In genomic region chr11:69048056-69048717, GRCh38 we compare ENCODE assay signal across 9 cellular contexts. TPM values are rescaled to one million over a fixed set of nuclear protein-coding genes. Genes with fewer than 3 reads are reported as not detected.
DNase-seq lines count a peak whose midpoint lies in the region; ATAC-seq, FAIRE-seq and TF ChIP-seq lines count a peak whose summit lies in the region.
"Had no signal": no experiment of that assay in that cellular context is flagged by ENCODE, and none has a peak within 500 bp of the region (broad histone marks: within the 10 kb centered on the region; RNA-seq: fewer than 3 reads in every experiment).

No MANE protein-coding gene starts in this region.

- no peak overlapping the region for H3K9ac ChIP-seq in GM12878 (ENCODE audit: control insufficient read depth, insufficient read depth, low read length)

- in situ Hi-C loops in GM12878 (cut with MboI), result no loop called here

- intact Hi-C loops in GM12878 (cut with micrococcal nuclease; ENCODE audit: unreplicated experiment), result no loop called here

- no peak for FAIRE-seq in GM12878 (lab: Jason Lieb, UNC)

- ATAC-seq in HG03280 (IDR thresholded peaks at IDR 0.05; ENCODE audit: unreplicated experiment), result peak; percentile 8
- ATAC-seq in GM12878, result no peak
- no peak for ATAC-seq in GM18867 (IDR thresholded peaks at IDR 0.05; ENCODE audit: unreplicated experiment)
- no peak for ATAC-seq in GM21529 (IDR thresholded peaks at IDR 0.05; ENCODE audit: unreplicated experiment)
- no peak for ATAC-seq in HG03378 (IDR thresholded peaks at IDR 0.05; ENCODE audit: unreplicated experiment)

- no peak for TF ChIP-seq POLR2A in GM12878 (IDR thresholded peaks at IDR 0.05; ENCODE audit: low read depth, low read length)

- H3K9me3 ChIP-seq in GM12878 (replicated peaks; ENCODE audit: control insufficient read depth, insufficient read depth, low read length) (no peaks in the 10 kb centered on the region), mononuclear cell (ENCODE audit: low read depth, low read length) (no peaks in the 10 kb centered on the region)

- H2AFZ ChIP-seq in GM12878 (ENCODE audit: control insufficient read depth, low read depth, low read length), result peak overlapping the region; percentile 74

- H3K36me3 ChIP-seq in GM12878 (ENCODE audit: control insufficient read depth in 2 of 2, insufficient read depth in 2 of 2, low read length in 1 of 2), result no peaks in the 10 kb centered on the region; a peak in 1 of 4 replicates

- TF ChIP-seq EP300 in GM12878 (IDR thresholded peaks at IDR 0.05; ENCODE audit: borderline replicate concordance in 1 of 2, control insufficient read depth in 1 of 2, low read depth in 2 of 2, low read length in 2 of 2), result no peak

- POLR2A ChIA-PET in GM12878 (lab: Charles Lee), result interaction anchor here (1.0 to 1.2 kb wide), 2 partner anchors 144 to 204 kb away, joined by 4 read pairs; no protein-coding TSS in a partner anchor

- BruUV-seq in GM12878 (replicated peaks; lab: Mats Ljungman, UMichigan), result no TSS peak

- WGBS in GM12878 (ENCODE audit: insufficient coverage, insufficient replicate concordance, low lambda C conversion rate, missing lambda C conversion rate), result 18% methylated on average over 10 of the region's 10 CpGs

- H3K79me2 ChIP-seq in GM12878 (ENCODE audit: control insufficient read depth, insufficient read depth, low read length), result peaks cover 41% of the 10 kb centered on the region

- TF ChIP-seq CTCF in AG09309 (IDR thresholded peaks at IDR 0.05; ENCODE audit: control insufficient read depth, insufficient read depth, low read depth, low read length, missing control alignments), result no peak
- no peak for TF ChIP-seq CTCF in GM12878 (IDR thresholded peaks at IDR 0.05 in 2 of 3, conservative IDR thresholded peaks at IDR 0.05 in 1 of 3; ENCODE audit: control insufficient read depth in 2 of 3, extremely low read depth in 1 of 3, insufficient read depth in 1 of 3, low read depth in 3 of 3, low read length in 3 of 3)

- SMC1A ChIA-PET in GM12878 (lab: Charles Lee; ENCODE audit: uncharacterized antibody, unreplicated experiment), result no interaction called here

- H3K4me1 ChIP-seq in GM12878 (ENCODE audit: control insufficient read depth, insufficient read depth, low read length) (peaks cover 27% of the 10 kb centered on the region), mononuclear cell (ENCODE audit: insufficient read depth, low read length) (peaks cover 51% of the 10 kb centered on the region)

- no peaks in the 10 kb centered on the region for H3K27me3 ChIP-seq in GM12878 (replicated peaks in 1 of 2; ENCODE audit: control insufficient read depth in 2 of 2, insufficient read depth in 2 of 2, low read length in 1 of 2)
- no peaks in the 10 kb centered on the region for H3K27me3 ChIP-seq in mononuclear cell (ENCODE audit: insufficient read depth, low read length)

- H3K4me3 ChIP-seq in AG09309 (ENCODE audit: control insufficient read depth, low read depth, low read length) (peak overlapping the region; percentile 72), GM12878 (peak overlapping the region; percentile 10; the same call in 1 of the 2 replicates), mononuclear cell (ENCODE audit: low read length) (peak overlapping the region; percentile 87)

- DNase-seq in AG09309 (ENCODE audit: low read depth) (no peak), GM12878 (ENCODE audit: low read depth, low spot score) (no peak), putamen (ENCODE audit: low spot score) (no peak)

- peak overlapping the region; percentile 84 for H3K4me2 ChIP-seq in GM12878 (ENCODE audit: control insufficient read depth, insufficient read depth)

- no peaks in the 10 kb centered on the region; the same call in 1 of the 2 replicates for H4K20me1 ChIP-seq in GM12878 (ENCODE audit: control insufficient read depth, insufficient read depth)

- RAD21 ChIA-PET in GM12878 (lab: Charles Lee; ENCODE audit: unreplicated experiment), result interaction anchor here (0.6 to 0.7 kb wide), 2 partner anchors 9 to 205 kb away, joined by 4 read pairs; no protein-coding TSS in a partner anchor

- no peak overlapping the region; the same call in 1 of the 2 replicates for H3K27ac ChIP-seq in GM12878 (ENCODE audit: control insufficient read depth, insufficient read depth)

- CTCF ChIA-PET in GM12878 (lab: Yijun Ruan, JAX), result interaction anchor here (1.2 to 1.4 kb wide), 2 partner anchors 10 to 42 kb away, joined by 3 to 6 read pairs; no protein-coding TSS in a partner anchor

- no peak for TF ChIP-seq RAD21 in GM12878 (IDR thresholded peaks at IDR 0.05; ENCODE audit: insufficient read depth, low read depth, low read length)

TF ChIP-seq in GM12878, 131 proteins besides CTCF, POLR2A, EP300 and RAD21:
- TF ChIP-seq NRF1 (conservative IDR thresholded peaks at IDR 0.05; ENCODE audit: low read depth, low read length) (no peak), NR2C1 (IDR thresholded peaks at IDR 0.05) (peak; percentile 41; the same call in 1 of the 2 replicates)
TF ChIP-seq in GM12878: peak in this region for 1.

RNA-seq across cellular contexts. Expression of gene TPCN2, which starts 0.5 kb away (rescaled TPM):
- 108 and 127 TPM in 2 replicates for total RNA-seq in GM12878 (2013; cell fraction: nucleolus; rRNA removed)
- total RNA-seq in GM12878 (2014; rRNA removed) (8.2 and 10.4 TPM in 2 replicates), GM12878 (2014; rRNA removed; fragmentation: Illumina TruSeq; extraction: Trizol) (5.7 and 6.5 TPM in 2 replicates), GM12878 (2021) (16.3 and 18.4 TPM in 2 replicates), mononuclear cell (9.1 TPM)
- polyA plus RNA-seq in GM12878 (2011; ENCODE audit: low read depth), result 6.3 TPM
- polyA plus RNA-seq in GM12878 (2011; rRNA removed) (11.9 and 18.3 TPM in 2 replicates), GM12878 (2014; fragmentation: Illumina TruSeq; extraction: Trizol) (6.2 and 8.3 TPM in 2 replicates), GM12878 (2014; fragmentation: Nextera tagmentation; extraction: Ambion mirVana) (1 to 10 TPM; 1.7 to 2.4 TPM), GM12878 (2014; rRNA removed) (13.5 and 16.2 TPM in 2 replicates), GM12878 (2016; fragmentation: Nextera tagmentation; extraction: Ambion mirVana) (1 to 10 TPM; 7.9 to 8.5 TPM)
- 15.3 and 17.0 TPM in 2 replicates for polyA plus RNA-seq in GM12878 (2011; cell fraction: cytosol; rRNA removed)
- 127 and 138 TPM in 2 replicates for polyA plus RNA-seq in GM12878 (2011; cell fraction: nucleus; rRNA removed)
- 10.9 and 14.3 TPM in 2 replicates for polyA plus RNA-seq in GM12878 (2012)
- 13.0 and 19.8 TPM in 2 replicates for polyA minus RNA-seq in GM12878 (2011; rRNA and poly(A)+ RNA removed)
- polyA minus RNA-seq in GM12878 (2011; cell fraction: cytosol; rRNA and poly(A)+ RNA removed), result 4.8 and 6.2 TPM in 2 replicates
- polyA minus RNA-seq in GM12878 (2011; cell fraction: nucleus; rRNA and poly(A)+ RNA removed), result 30.7 and 43.1 TPM in 2 replicates

RNA-seq across cellular contexts. Expression of gene MRGPRF, which starts 35.1 kb away (rescaled TPM):
- not detected in 2 replicates for total RNA-seq in GM12878 (2013; cell fraction: nucleolus; rRNA removed)
- total RNA-seq in GM12878 (2014; rRNA removed) (not detected in 2 replicates), GM12878 (2014; rRNA removed; fragmentation: Illumina TruSeq; extraction: Trizol) (not detected in 2 replicates), GM12878 (2021) (not detected in 2 replicates), mononuclear cell (under 0.01 TPM)
- polyA plus RNA-seq in GM12878 (2011; ENCODE audit: low read depth), result not detected
- polyA plus RNA-seq in GM12878 (2011; rRNA removed) (not detected in 2 replicates), GM12878 (2014; fragmentation: Illumina TruSeq; extraction: Trizol) (not detected in 2 replicates), GM12878 (2014; fragmentation: Nextera tagmentation; extraction: Ambion mirVana) (not detected), GM12878 (2014; rRNA removed) (not detected in 2 replicates), GM12878 (2016; fragmentation: Nextera tagmentation; extraction: Ambion mirVana) (not detected)
- polyA plus RNA-seq in GM12878 (2011; cell fraction: cytosol; rRNA removed), result not detected in 2 replicates
- polyA plus RNA-seq in GM12878 (2011; cell fraction: nucleus; rRNA removed), result not detected in 2 replicates
- not detected in 2 replicates for polyA plus RNA-seq in GM12878 (2012)
- polyA minus RNA-seq in GM12878 (2011; rRNA and poly(A)+ RNA removed), result not detected in 2 replicates
- polyA minus RNA-seq in GM12878 (2011; cell fraction: cytosol; rRNA and poly(A)+ RNA removed), result not detected in 2 replicates
- polyA minus RNA-seq in GM12878 (2011; cell fraction: nucleus; rRNA and poly(A)+ RNA removed), result not detected in 2 replicates
- total RNA-seq: NCI-H460 had no signal

Comparison
In these comparisons a context has a peak if more than half of its experiments do, and no peak if none do; other contexts are left out.
1. H3K4me3 ChIP-seq: peak in every context shown above with its lines; median percentile 87 in mononuclear cell; 72 in AG09309; 10 in GM12878.